1 cellular context compared by ENCODE assay signal in the genomic region with DNA sequence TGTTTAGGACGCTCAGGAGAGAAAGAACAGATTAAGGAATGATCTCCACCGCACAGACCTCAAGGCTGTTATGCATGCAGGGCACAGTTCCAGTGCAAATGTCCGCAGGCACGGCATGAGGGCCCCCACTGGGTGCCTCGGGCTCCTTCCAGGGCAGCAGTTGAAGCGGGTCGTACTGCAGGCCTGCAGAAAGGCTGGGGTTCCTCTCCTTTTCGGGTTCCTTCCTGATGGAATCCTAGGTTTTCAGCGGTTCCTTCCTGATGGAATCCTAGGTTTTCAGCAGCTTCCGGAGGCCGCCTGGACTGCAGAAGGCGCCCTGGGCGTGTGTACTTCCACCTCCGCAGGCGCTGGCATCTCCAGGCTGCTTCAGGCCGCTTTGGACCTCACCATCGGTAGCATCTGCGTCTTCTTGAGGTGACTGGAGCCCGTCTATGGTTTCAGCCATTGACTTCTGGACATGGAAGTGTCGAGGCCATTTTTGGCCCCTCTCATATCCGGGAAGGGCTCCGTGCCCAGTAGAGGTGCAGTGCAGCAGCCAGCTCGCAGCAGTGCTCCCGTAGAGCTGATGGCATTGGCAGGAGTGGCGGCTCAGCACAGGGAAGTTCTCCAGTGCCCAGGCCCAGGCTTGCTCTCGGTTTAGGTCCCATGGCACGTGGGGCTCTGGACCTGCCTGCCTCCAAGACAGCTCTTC.
TF ChIP-seq lines count a peak whose summit lies in the region.

No MANE protein-coding gene starts in this region.

TF ChIP-seq in K562, 482 proteins besides CTCF, POLR2A, EP300 and RAD21 (continued from another document):
- TF ChIP-seq, protein P1, sequence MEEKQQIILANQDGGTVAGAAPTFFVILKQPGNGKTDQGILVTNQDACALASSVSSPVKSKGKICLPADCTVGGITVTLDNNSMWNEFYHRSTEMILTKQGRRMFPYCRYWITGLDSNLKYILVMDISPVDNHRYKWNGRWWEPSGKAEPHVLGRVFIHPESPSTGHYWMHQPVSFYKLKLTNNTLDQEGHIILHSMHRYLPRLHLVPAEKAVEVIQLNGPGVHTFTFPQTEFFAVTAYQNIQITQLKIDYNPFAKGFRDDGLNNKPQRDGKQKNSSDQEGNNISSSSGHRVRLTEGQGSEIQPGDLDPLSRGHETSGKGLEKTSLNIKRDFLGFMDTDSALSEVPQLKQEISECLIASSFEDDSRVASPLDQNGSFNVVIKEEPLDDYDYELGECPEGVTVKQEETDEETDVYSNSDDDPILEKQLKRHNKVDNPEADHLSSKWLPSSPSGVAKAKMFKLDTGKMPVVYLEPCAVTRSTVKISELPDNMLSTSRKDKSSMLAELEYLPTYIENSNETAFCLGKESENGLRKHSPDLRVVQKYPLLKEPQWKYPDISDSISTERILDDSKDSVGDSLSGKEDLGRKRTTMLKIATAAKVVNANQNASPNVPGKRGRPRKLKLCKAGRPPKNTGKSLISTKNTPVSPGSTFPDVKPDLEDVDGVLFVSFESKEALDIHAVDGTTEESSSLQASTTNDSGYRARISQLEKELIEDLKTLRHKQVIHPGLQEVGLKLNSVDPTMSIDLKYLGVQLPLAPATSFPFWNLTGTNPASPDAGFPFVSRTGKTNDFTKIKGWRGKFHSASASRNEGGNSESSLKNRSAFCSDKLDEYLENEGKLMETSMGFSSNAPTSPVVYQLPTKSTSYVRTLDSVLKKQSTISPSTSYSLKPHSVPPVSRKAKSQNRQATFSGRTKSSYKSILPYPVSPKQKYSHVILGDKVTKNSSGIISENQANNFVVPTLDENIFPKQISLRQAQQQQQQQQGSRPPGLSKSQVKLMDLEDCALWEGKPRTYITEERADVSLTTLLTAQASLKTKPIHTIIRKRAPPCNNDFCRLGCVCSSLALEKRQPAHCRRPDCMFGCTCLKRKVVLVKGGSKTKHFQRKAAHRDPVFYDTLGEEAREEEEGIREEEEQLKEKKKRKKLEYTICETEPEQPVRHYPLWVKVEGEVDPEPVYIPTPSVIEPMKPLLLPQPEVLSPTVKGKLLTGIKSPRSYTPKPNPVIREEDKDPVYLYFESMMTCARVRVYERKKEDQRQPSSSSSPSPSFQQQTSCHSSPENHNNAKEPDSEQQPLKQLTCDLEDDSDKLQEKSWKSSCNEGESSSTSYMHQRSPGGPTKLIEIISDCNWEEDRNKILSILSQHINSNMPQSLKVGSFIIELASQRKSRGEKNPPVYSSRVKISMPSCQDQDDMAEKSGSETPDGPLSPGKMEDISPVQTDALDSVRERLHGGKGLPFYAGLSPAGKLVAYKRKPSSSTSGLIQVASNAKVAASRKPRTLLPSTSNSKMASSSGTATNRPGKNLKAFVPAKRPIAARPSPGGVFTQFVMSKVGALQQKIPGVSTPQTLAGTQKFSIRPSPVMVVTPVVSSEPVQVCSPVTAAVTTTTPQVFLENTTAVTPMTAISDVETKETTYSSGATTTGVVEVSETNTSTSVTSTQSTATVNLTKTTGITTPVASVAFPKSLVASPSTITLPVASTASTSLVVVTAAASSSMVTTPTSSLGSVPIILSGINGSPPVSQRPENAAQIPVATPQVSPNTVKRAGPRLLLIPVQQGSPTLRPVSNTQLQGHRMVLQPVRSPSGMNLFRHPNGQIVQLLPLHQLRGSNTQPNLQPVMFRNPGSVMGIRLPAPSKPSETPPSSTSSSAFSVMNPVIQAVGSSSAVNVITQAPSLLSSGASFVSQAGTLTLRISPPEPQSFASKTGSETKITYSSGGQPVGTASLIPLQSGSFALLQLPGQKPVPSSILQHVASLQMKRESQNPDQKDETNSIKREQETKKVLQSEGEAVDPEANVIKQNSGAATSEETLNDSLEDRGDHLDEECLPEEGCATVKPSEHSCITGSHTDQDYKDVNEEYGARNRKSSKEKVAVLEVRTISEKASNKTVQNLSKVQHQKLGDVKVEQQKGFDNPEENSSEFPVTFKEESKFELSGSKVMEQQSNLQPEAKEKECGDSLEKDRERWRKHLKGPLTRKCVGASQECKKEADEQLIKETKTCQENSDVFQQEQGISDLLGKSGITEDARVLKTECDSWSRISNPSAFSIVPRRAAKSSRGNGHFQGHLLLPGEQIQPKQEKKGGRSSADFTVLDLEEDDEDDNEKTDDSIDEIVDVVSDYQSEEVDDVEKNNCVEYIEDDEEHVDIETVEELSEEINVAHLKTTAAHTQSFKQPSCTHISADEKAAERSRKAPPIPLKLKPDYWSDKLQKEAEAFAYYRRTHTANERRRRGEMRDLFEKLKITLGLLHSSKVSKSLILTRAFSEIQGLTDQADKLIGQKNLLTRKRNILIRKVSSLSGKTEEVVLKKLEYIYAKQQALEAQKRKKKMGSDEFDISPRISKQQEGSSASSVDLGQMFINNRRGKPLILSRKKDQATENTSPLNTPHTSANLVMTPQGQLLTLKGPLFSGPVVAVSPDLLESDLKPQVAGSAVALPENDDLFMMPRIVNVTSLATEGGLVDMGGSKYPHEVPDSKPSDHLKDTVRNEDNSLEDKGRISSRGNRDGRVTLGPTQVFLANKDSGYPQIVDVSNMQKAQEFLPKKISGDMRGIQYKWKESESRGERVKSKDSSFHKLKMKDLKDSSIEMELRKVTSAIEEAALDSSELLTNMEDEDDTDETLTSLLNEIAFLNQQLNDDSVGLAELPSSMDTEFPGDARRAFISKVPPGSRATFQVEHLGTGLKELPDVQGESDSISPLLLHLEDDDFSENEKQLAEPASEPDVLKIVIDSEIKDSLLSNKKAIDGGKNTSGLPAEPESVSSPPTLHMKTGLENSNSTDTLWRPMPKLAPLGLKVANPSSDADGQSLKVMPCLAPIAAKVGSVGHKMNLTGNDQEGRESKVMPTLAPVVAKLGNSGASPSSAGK (IDR thresholded peaks at IDR 0.05): peak; percentile 20; the same call in 1 of the 2 replicates
